Comparison of ENCODE assay signal across 8 cellular contexts in genomic region chr2:200525551-200525881, GRCh38. TPM values are rescaled to one million over a fixed set of nuclear protein-coding genes. Genes with fewer than 3 reads are reported as not detected.
DNase-seq lines count a peak whose midpoint lies in the region; ATAC-seq and TF ChIP-seq lines count a peak whose summit lies in the region.

No MANE protein-coding gene starts in this region.

- in situ Hi-C loops in GM13977 (cut with MboI; ENCODE audit: low pct_unique_long_range_greater_than_20kb, low sequenced_read_pairs, unreplicated experiment): no loop called here

- H3K4me2 ChIP-seq in SK-N-SH: peak overlapping the region; percentile 83

- no peak for TF ChIP-seq POLR2A in stomach (IDR thresholded peaks at IDR 0.05)

- CTCF ChIA-PET in SK-N-SH (lab: Yijun Ruan, JAX): interaction anchor here (0.6 to 2.8 kb wide), 5 partner anchors 11 to 176 kb away, joined by 3 to 16 read pairs (median 3); partner anchors contain the start of gene KCTD18

- H3K27me3 ChIP-seq in SK-N-SH (ENCODE audit: insufficient read depth) (no peaks in the 10 kb centered on the region; the same call in 1 of the 2 replicates), stomach (peaks cover 0 to 12% (median 0%) of the 10 kb centered on the region in 3 donors)

- TF ChIP-seq EP300 in SK-N-SH (IDR thresholded peaks at IDR 0.05; ENCODE audit: borderline replicate concordance in 1 of 2, low read depth in 1 of 2, low read length in 1 of 2) (no peak), stomach (IDR thresholded peaks at IDR 0.05) (no peak)

- H3K9ac ChIP-seq in SK-N-SH: peak overlapping the region; percentile 52; the same call in 1 of the 2 replicates

- H3K4me3 ChIP-seq in SK-N-SH (ENCODE audit: low read depth in 2 of 2, low read length in 1 of 2) (peak overlapping the region; percentile 92 to 96), stomach (peak overlapping the region; percentile 69 to 98 (median 88))

- peak overlapping the region; percentile 81 for H3K27ac Mint-ChIP-seq in activated naive CD8-positive, alpha-beta T cell
- H3K27ac Mint-ChIP-seq in immature natural killer cell: peak overlapping the region; percentile 78 to 89 (median 83)

- 4% methylated on average over 7 of the region's 7 CpGs for WGBS in SK-N-SH (ENCODE audit: low lambda C conversion rate)
- 12 to 26% (median 24%) methylated on average over 7 of the region's 7 CpGs for WGBS in stomach, 5 donors

- intact Hi-C loops in stomach (cut with DNase I; ENCODE audit: low total_unique reads): no loop called here

- ATAC-seq in SK-N-SH treated with all-trans-retinoic acid at 6 μM for 48 hours (no peak), HG03025 (IDR thresholded peaks at IDR 0.05; ENCODE audit: low FRiP score, unreplicated experiment) (no peak)

- peaks cover 2% of the 10 kb centered on the region for H3K36me3 Mint-ChIP-seq in activated naive CD8-positive, alpha-beta T cell
- H3K36me3 Mint-ChIP-seq in immature natural killer cell: no peaks in the 10 kb centered on the region

- no peaks in the 10 kb centered on the region for H3K9me2 ChIP-seq in SK-N-SH

- peak overlapping the region in 1 of 2 experiments; percentile 72; a peak in 2 of 4 replicates for H3K27ac ChIP-seq in SK-N-SH (ENCODE audit: low read depth in 2 of 2, low read length in 1 of 2)
- peak overlapping the region; percentile 28 to 80 (median 68) for H3K27ac ChIP-seq in stomach

- peak overlapping the region; percentile 97 for H3K4me3 Mint-ChIP-seq in activated naive CD8-positive, alpha-beta T cell
- H3K4me3 Mint-ChIP-seq in immature natural killer cell: peak overlapping the region; percentile 86 to 93 (median 92)

- POLR2A ChIA-PET in SK-N-SH (lab: Yijun Ruan, JAX): interaction anchor here (1.1 kb wide), 1 partner anchor 339 kb away, joined by 3 read pairs; the partner anchor contains the start of gene CLK1

- H3K9me3 Mint-ChIP-seq in activated naive CD8-positive, alpha-beta T cell (ENCODE audit: low read depth): no peaks in the 10 kb centered on the region
- H3K9me3 Mint-ChIP-seq in immature natural killer cell: no peaks in the 10 kb centered on the region

- no peaks in the 10 kb centered on the region for H3F3A ChIP-seq in SK-N-SH (replicated peaks; ENCODE audit: insufficient read depth)

- H3K36me3 ChIP-seq in SK-N-SH (replicated peaks in 1 of 2; ENCODE audit: control insufficient read depth in 1 of 2, insufficient read depth in 2 of 2, low read length in 1 of 2) (no peaks in the 10 kb centered on the region), stomach (no peaks in the 10 kb centered on the region)

- peaks cover 44% of the 10 kb centered on the region for H3K79me2 ChIP-seq in SK-N-SH (ENCODE audit: insufficient read depth)

- DNase-seq in SK-N-SH (no peak), immature natural killer cell (no peak), stomach (no peak), GM13977 (ENCODE audit: low spot score) (no peak), NCI-H526 (lab: John Stamatoyannopoulos, UW) (no peak)

- TF ChIP-seq RAD21 in SK-N-SH (IDR thresholded peaks at IDR 0.05; ENCODE audit: low read length): no peak

- H3K4me1 ChIP-seq in SK-N-SH (ENCODE audit: control insufficient read depth in 1 of 2, insufficient read depth in 2 of 2, low read depth in 1 of 2, low read length in 1 of 2) (peaks cover 11 to 13% of the 10 kb centered on the region in 2 experiments; a peak in 3 of 4 replicates), stomach (peaks cover 6 to 11% (median 10%) of the 10 kb centered on the region in 4 donors)

- peaks cover 15% of the 10 kb centered on the region for H3K4me1 Mint-ChIP-seq in activated naive CD8-positive, alpha-beta T cell (ENCODE audit: low read depth)
- H3K4me1 Mint-ChIP-seq in immature natural killer cell: peaks cover 12 to 22% of the 10 kb centered on the region in 2 donors

- H3K27me3 Mint-ChIP-seq in activated naive CD8-positive, alpha-beta T cell: no peaks in the 10 kb centered on the region
- peaks cover 2 to 12% (median 6%) of the 10 kb centered on the region in 3 donors for H3K27me3 Mint-ChIP-seq in immature natural killer cell (ENCODE audit: low read depth in 3 of 3)

- H4K20me1 ChIP-seq in SK-N-SH (ENCODE audit: insufficient read depth): no peaks in the 10 kb centered on the region

- H3K9me3 ChIP-seq in SK-N-SH: no peaks in the 10 kb centered on the region
- no peaks in the 10 kb centered on the region for H3K9me3 ChIP-seq in stomach

- H2AFZ ChIP-seq in SK-N-SH (ENCODE audit: low read depth): peak overlapping the region; percentile 99

- TF ChIP-seq CTCF in SK-N-SH (IDR thresholded peaks at IDR 0.05) (no peak), stomach (IDR thresholded peaks at IDR 0.05) (no peak), GM13977 (IDR thresholded peaks at IDR 0.05; ENCODE audit: extremely low read depth, insufficient read depth, missing control alignments) (no peak)

TF ChIP-seq in SK-N-SH, 30 proteins besides CTCF, POLR2A, EP300 and RAD21 (continues in another document):
- no peak for TF ChIP-seq RFX5 (IDR thresholded peaks at IDR 0.05; ENCODE audit: low read length)
- TF ChIP-seq GATA2 (CRISPR knock-in tag; IDR thresholded peaks at IDR 0.05): no peak
- no peak for TF ChIP-seq IRF3 (IDR thresholded peaks at IDR 0.05; ENCODE audit: low read depth, low read length)
- no peak for TF ChIP-seq RCOR1 (IDR thresholded peaks at IDR 0.05; ENCODE audit: low read length)
- no peak for TF ChIP-seq PBX3 (IDR thresholded peaks at IDR 0.05)
- TF ChIP-seq FOSL2 (IDR thresholded peaks at IDR 0.05; ENCODE audit: borderline replicate concordance, low read depth): no peak
- TF ChIP-seq RXRA (IDR thresholded peaks at IDR 0.05; ENCODE audit: borderline replicate concordance, low read depth): no peak

TF ChIP-seq in SK-N-SH treated with all-trans-retinoic acid at 6 μM for 48 hours, 23 proteins besides CTCF, POLR2A, EP300 and RAD21 (continues in another document):
- TF ChIP-seq ZNF565 (CRISPR knock-in tag; conservative IDR thresholded peaks at IDR 0.05; ENCODE audit: low read depth) (no peak), PPARA (CRISPR knock-in tag; IDR thresholded peaks at IDR 0.05; ENCODE audit: borderline replicate concordance) (no peak), TCF4 (CRISPR knock-in tag; IDR thresholded peaks at IDR 0.05; ENCODE audit: borderline replicate concordance) (no peak), TSHZ2 (CRISPR knock-in tag; IDR thresholded peaks at IDR 0.05) (no peak), ZC3H10 (CRISPR knock-in tag; IDR thresholded peaks at IDR 0.05) (no peak), GLIS3 (CRISPR knock-in tag; IDR thresholded peaks at IDR 0.05) (no peak), SNAI2 (CRISPR knock-in tag; IDR thresholded peaks at IDR 0.05) (no peak), OSR1 (CRISPR knock-in tag; IDR thresholded peaks at IDR 0.05) (no peak), RARB (CRISPR knock-in tag; IDR thresholded peaks at IDR 0.05) (no peak), ZNF70 (CRISPR knock-in tag; IDR thresholded peaks at IDR 0.05) (no peak), ZNF8 (CRISPR knock-in tag; IDR thresholded peaks at IDR 0.05) (no peak), ISL1 (CRISPR knock-in tag; IDR thresholded peaks at IDR 0.05) (no peak), ESRRG (CRISPR knock-in tag; IDR thresholded peaks at IDR 0.05) (no peak)

RNA-seq across cellular contexts. Expression of gene SGO2, which starts 0.5 kb away (rescaled TPM):
- 2.8 TPM in 2 replicates for polyA plus RNA-seq in SK-N-SH (2012; rRNA removed)
- 4.3 and 5.3 TPM in 2 replicates for polyA plus RNA-seq in SK-N-SH (2012; cell fraction: cytosol; rRNA removed)
- 1.3 and 1.8 TPM in 2 replicates for polyA plus RNA-seq in SK-N-SH (2012; cell fraction: nucleus; rRNA removed)
- 1 to 10 TPM; 3.4 to 6.1 (median 4.3) TPM for polyA plus RNA-seq in immature natural killer cell
- 1 to 10 TPM in 4 of 5 donors, under 1 TPM in 1; 0.58 to 6.7 (median 3.7) TPM for total RNA-seq in stomach
- polyA plus RNA-seq in stomach: 1 to 10 TPM in 2 of 3 donors, under 1 TPM in 1; 0.92 to 1.3 (median 1.1) TPM

RNA-seq across cellular contexts. Expression of gene KCTD18, which starts 15.6 kb away (rescaled TPM):
- 7.1 and 8.0 TPM in 2 replicates for polyA plus RNA-seq in SK-N-SH (2012; rRNA removed)
- polyA plus RNA-seq in SK-N-SH (2012; cell fraction: cytosol; rRNA removed): 9.3 and 9.8 TPM in 2 replicates
- 7.7 and 8.6 TPM in 2 replicates for polyA plus RNA-seq in SK-N-SH (2012; cell fraction: nucleus; rRNA removed)
- polyA plus RNA-seq in immature natural killer cell: 10 to 100 TPM; 15.5 to 19.9 (median 16.0) TPM
- 10 to 100 TPM in 4 of 5 donors, 1 to 10 TPM in 1; 1.2 to 22.9 (median 15.4) TPM for total RNA-seq in stomach
- 10 to 100 TPM in 2 of 3 donors, 1 to 10 TPM in 1; 7.2 to 17.9 (median 10.6) TPM for polyA plus RNA-seq in stomach
